ENCODE assay signal across 19 cellular contexts in the genomic region with DNA sequence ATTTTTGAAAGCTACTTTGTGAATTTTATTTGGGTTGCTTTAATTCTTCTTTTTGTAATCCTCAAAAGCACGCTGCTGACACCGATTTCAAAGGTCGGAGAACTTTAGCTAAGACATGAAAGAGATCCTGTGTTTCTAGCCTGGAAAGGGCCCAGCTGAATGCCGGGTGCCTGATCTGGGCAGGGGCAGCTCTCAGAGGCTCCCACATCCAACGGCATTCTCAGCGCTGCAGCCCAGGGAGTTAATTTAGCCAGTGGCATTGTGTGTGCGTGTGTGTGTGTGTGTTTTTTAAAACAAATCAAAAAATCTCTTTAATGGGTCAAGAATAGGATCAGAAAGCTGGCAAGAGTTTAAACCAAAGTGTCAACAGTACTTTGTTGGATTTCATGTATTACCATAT. TPM values are rescaled to one million over a fixed set of nuclear protein-coding genes. Genes with fewer than 3 reads are reported as not detected.
DNase-seq lines count a peak whose midpoint lies in the region; ATAC-seq and TF ChIP-seq lines count a peak whose summit lies in the region.
"Had no signal": no experiment of that assay in that cellular context is flagged by ENCODE, and none has a peak within 500 bp of the region (broad histone marks: within the 10 kb centered on the region; RNA-seq: fewer than 3 reads in every experiment).

No MANE protein-coding gene starts in this region.

- H3K27ac Mint-ChIP-seq in GM23338: no peak overlapping the region
- H3K27ac Mint-ChIP-seq in osteocyte (ENCODE audit: unreplicated experiment): peak overlapping the region; percentile 37
- H3K27ac Mint-ChIP-seq: activated CD4-positive, alpha-beta memory T cell treated with anti-CD3 and anti-CD28 coated beads, Interleukin-2, amount 10 ng/mL, durations not matched to agents 7 days and 5 days had no signal

- 42% methylated on average over 7 of the region's 7 CpGs for WGBS in esophagus muscularis mucosa

- H3K9me3 Mint-ChIP-seq in GM23338 (no peaks in the 10 kb centered on the region), osteocyte (ENCODE audit: unreplicated experiment) (no peaks in the 10 kb centered on the region)
- H3K9me3 Mint-ChIP-seq: activated CD4-positive, alpha-beta memory T cell treated with anti-CD3 and anti-CD28 coated beads, Interleukin-2, amount 10 ng/mL, durations not matched to agents 7 days and 5 days had no signal

- no peak overlapping the region for H2AFZ ChIP-seq in GM23338

- peaks cover 4% of the 10 kb centered on the region for H3K27me3 ChIP-seq in GM23338 (ENCODE audit: insufficient read depth)
- H3K27me3 ChIP-seq in esophagus muscularis mucosa: no peaks in the 10 kb centered on the region
- H3K27me3 ChIP-seq: colonic mucosa, stomach had no signal

- no peaks in the 10 kb centered on the region for H3K9me3 ChIP-seq in esophagus muscularis mucosa
- H3K9me3 ChIP-seq: BLaER1 treated with 17β-estradiol and CSF1 and Interleukin-3, amounts not matched to agents 10 nM and 100 nM; colonic mucosa; prostate gland; stomach had no signal

- ATAC-seq in GM23338 (peak; percentile 30), SK-N-SH treated with all-trans-retinoic acid at 6 μM for 48 hours (no peak), GM18517 (IDR thresholded peaks at IDR 0.05; ENCODE audit: unreplicated experiment) (no peak)

- no peak for TF ChIP-seq EP300 in esophagus muscularis mucosa (IDR thresholded peaks at IDR 0.05)

- no peak for DNase-seq in GM23338 (ENCODE audit: low spot score)
- DNase-seq in esophagus muscularis mucosa (ENCODE audit: extremely low spot score): no peak
- DNase-seq in osteocyte (ENCODE audit: extremely low spot score, unreplicated experiment): no peak
- no peak for DNase-seq in CD1c-positive myeloid dendritic cell (ENCODE audit: extremely low spot score)
- no peak for DNase-seq in NCI-H1694 treated with DMSO at 0.1 percent for 48 hours (lab: John Stamatoyannopoulos, UW)
- DNase-seq in NAMALWA (ENCODE audit: low spot score): no peak
- DNase-seq: activated CD4-positive, alpha-beta memory T cell treated with anti-CD3 and anti-CD28 coated beads, Interleukin-2, amount 10 ng/mL, durations not matched to agents 7 days and 5 days; activated gamma-delta T cell treated with Interleukin-2 at 50 U/mL for 16 hours; colonic mucosa; GDM1; NCI-H2029; stomach had no signal

- H3K4me3 Mint-ChIP-seq in GM23338 (no peak overlapping the region), osteocyte (ENCODE audit: unreplicated experiment) (no peak overlapping the region)
- H3K4me3 Mint-ChIP-seq: activated CD4-positive, alpha-beta memory T cell treated with anti-CD3 and anti-CD28 coated beads, Interleukin-2, amount 10 ng/mL, durations not matched to agents 7 days and 5 days had no signal

- TF ChIP-seq CTCF in GM23338 (conservative IDR thresholded peaks at IDR 0.05; ENCODE audit: low read depth in 2 of 2): no peak
- TF ChIP-seq CTCF in esophagus muscularis mucosa (IDR thresholded peaks at IDR 0.05): no peak
- TF ChIP-seq CTCF in osteocyte (IDR thresholded peaks at IDR 0.05): no peak

- no peak for TF ChIP-seq POLR2A in esophagus muscularis mucosa (IDR thresholded peaks at IDR 0.05; ENCODE audit: low read depth)

- peaks cover 3% of the 10 kb centered on the region for H4K20me1 ChIP-seq in GM23338 (replicated peaks; ENCODE audit: insufficient read depth)
- H4K20me1 ChIP-seq: BLaER1 treated with 17β-estradiol and CSF1 and Interleukin-3, amounts not matched to agents 10 nM and 100 nM had no signal

- H3K4me1 Mint-ChIP-seq in GM23338: peaks cover 54% of the 10 kb centered on the region
- peaks cover 34% of the 10 kb centered on the region for H3K4me1 Mint-ChIP-seq in osteocyte (ENCODE audit: unreplicated experiment)
- H3K4me1 Mint-ChIP-seq: activated CD4-positive, alpha-beta memory T cell treated with anti-CD3 and anti-CD28 coated beads, Interleukin-2, amount 10 ng/mL, durations not matched to agents 7 days and 5 days had no signal

- H3K36me3 ChIP-seq in GM23338 (ENCODE audit: insufficient read depth) (no peaks in the 10 kb centered on the region; the same call in 1 of the 2 replicates), esophagus muscularis mucosa (no peaks in the 10 kb centered on the region)
- H3K36me3 ChIP-seq: BLaER1 treated with 17β-estradiol and CSF1 and Interleukin-3, amounts not matched to agents 10 nM and 100 nM; colonic mucosa; prostate gland; stomach had no signal

- H3K4me1 ChIP-seq in GM23338 (ENCODE audit: insufficient read depth) (peaks cover 34% of the 10 kb centered on the region), esophagus muscularis mucosa (peaks cover 29 to 58% (median 49%) of the 10 kb centered on the region in 4 donors)
- H3K4me1 ChIP-seq: colonic mucosa, prostate gland had no signal

- H3K27ac ChIP-seq in GM23338 (ENCODE audit: low read depth) (no peak overlapping the region), esophagus muscularis mucosa (replicated peaks in 1 of 4) (peak overlapping the region; percentile 42 to 81 (median 67))
- H3K27ac ChIP-seq: BLaER1 treated with 17β-estradiol and CSF1 and Interleukin-3, amounts not matched to agents 10 nM and 100 nM had no signal

- H3K27me3 Mint-ChIP-seq in GM23338 (ENCODE audit: insufficient read depth, low read depth, poor library complexity): peaks cover 7% of the 10 kb centered on the region
- peaks cover 3% of the 10 kb centered on the region for H3K27me3 Mint-ChIP-seq in osteocyte (ENCODE audit: unreplicated experiment)

- peaks cover 4% of the 10 kb centered on the region; the same call in 2 of the 3 replicates for H3K36me3 Mint-ChIP-seq in GM23338 (ENCODE audit: low read depth)
- H3K36me3 Mint-ChIP-seq in osteocyte (ENCODE audit: unreplicated experiment): no peaks in the 10 kb centered on the region

- H3F3A ChIP-seq in GM23338 (replicated peaks; ENCODE audit: low read depth): no peaks in the 10 kb centered on the region

- no peak overlapping the region for H3K4me2 ChIP-seq in GM23338

- no peaks in the 10 kb centered on the region for H3K9me2 ChIP-seq in GM23338 (ENCODE audit: insufficient read depth)

- H3K79me2 ChIP-seq in GM23338 (replicated peaks; ENCODE audit: insufficient read depth): no peaks in the 10 kb centered on the region

- H3K4me3 ChIP-seq in GM23338 (no peak overlapping the region), esophagus muscularis mucosa (no peak overlapping the region)
- H3K4me3 ChIP-seq: BLaER1 treated with 17β-estradiol and CSF1 and Interleukin-3, amounts not matched to agents 10 nM and 100 nM; colonic mucosa; K562; prostate gland; stomach had no signal

- intact Hi-C loops in esophagus muscularis mucosa (cut with DNase I): no loop called here

TF ChIP-seq in GM23338, 12 proteins besides CTCF, POLR2A, EP300 and RAD21 (continues in another document):
- TF ChIP-seq STAT1 (IDR thresholded peaks at IDR 0.05; ENCODE audit: unreplicated experiment): no peak
- TF ChIP-seq ZNF114 (CRISPR knock-in tag; IDR thresholded peaks at IDR 0.05): no peak
- no peak for TF ChIP-seq CREB1 (CRISPR knock-in tag; IDR thresholded peaks at IDR 0.05; ENCODE audit: low read depth)
- no peak for TF ChIP-seq EZH2phosphoT487 (IDR thresholded peaks at IDR 0.05; ENCODE audit: unreplicated experiment)

TF ChIP-seq in SK-N-SH treated with all-trans-retinoic acid at 6 μM for 48 hours, 23 proteins besides CTCF, POLR2A, EP300 and RAD21 (continues in another document):
- no peak for TF ChIP-seq OSR1 (CRISPR knock-in tag; IDR thresholded peaks at IDR 0.05)
- TF ChIP-seq, protein P1, sequence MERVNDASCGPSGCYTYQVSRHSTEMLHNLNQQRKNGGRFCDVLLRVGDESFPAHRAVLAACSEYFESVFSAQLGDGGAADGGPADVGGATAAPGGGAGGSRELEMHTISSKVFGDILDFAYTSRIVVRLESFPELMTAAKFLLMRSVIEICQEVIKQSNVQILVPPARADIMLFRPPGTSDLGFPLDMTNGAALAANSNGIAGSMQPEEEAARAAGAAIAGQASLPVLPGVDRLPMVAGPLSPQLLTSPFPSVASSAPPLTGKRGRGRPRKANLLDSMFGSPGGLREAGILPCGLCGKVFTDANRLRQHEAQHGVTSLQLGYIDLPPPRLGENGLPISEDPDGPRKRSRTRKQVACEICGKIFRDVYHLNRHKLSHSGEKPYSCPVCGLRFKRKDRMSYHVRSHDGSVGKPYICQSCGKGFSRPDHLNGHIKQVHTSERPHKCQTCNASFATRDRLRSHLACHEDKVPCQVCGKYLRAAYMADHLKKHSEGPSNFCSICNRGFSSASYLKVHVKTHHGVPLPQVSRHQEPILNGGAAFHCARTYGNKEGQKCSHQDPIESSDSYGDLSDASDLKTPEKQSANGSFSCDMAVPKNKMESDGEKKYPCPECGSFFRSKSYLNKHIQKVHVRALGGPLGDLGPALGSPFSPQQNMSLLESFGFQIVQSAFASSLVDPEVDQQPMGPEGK (CRISPR knock-in tag; IDR thresholded peaks at IDR 0.05; ENCODE audit: borderline replicate concordance): no peak
- TF ChIP-seq TCF4 (CRISPR knock-in tag; IDR thresholded peaks at IDR 0.05; ENCODE audit: borderline replicate concordance): no peak
- no peak for TF ChIP-seq TOX (CRISPR knock-in tag; IDR thresholded peaks at IDR 0.05; ENCODE audit: borderline replicate concordance)
- TF ChIP-seq CREB5 (CRISPR knock-in tag; IDR thresholded peaks at IDR 0.05; ENCODE audit: low read depth): no peak
- TF ChIP-seq CSDC2 (CRISPR knock-in tag; IDR thresholded peaks at IDR 0.05): no peak
- no peak for TF ChIP-seq PPARA (CRISPR knock-in tag; IDR thresholded peaks at IDR 0.05; ENCODE audit: borderline replicate concordance)
- 0 out of 2 replicates have a peak, but pooled peaks have one; percentile 14 for TF ChIP-seq ZFP3 (CRISPR knock-in tag; IDR thresholded peaks at IDR 0.05)
- TF ChIP-seq SNAI2 (CRISPR knock-in tag; IDR thresholded peaks at IDR 0.05): no peak
- no peak for TF ChIP-seq RARB (CRISPR knock-in tag; IDR thresholded peaks at IDR 0.05)
- no peak for TF ChIP-seq ZNF70 (CRISPR knock-in tag; IDR thresholded peaks at IDR 0.05)

RNA-seq across cellular contexts. Expression of gene RBP1, which starts 6.5 kb away (rescaled TPM):
- 18.0 and 18.5 TPM in 2 replicates for total RNA-seq in GM23338 (2014; rRNA removed; shearing (Covaris generic))
- 112 and 113 TPM in 2 replicates for polyA plus RNA-seq in GM23338 (2016; fragmentation: Nextera tagmentation; extraction: Ambion mirVana)
- total RNA-seq in esophagus muscularis mucosa (10 to 100 TPM; 12.8 to 16.1 (median 15.7) TPM), osteocyte (6.4 and 7.3 TPM in 2 replicates)
- total RNA-seq: activated CD4-positive, alpha-beta memory T cell treated with anti-CD3 and anti-CD28 coated beads, Interleukin-2, amount 10 ng/mL, durations not matched to agents 7 days and 5 days had no signal

RNA-seq across cellular contexts. Expression of gene RBP2, which starts 56.7 kb away (rescaled TPM):
- not detected in 2 replicates for total RNA-seq in GM23338 (2014; rRNA removed; shearing (Covaris generic))
- not detected in 2 replicates for polyA plus RNA-seq in GM23338 (2016; fragmentation: Nextera tagmentation; extraction: Ambion mirVana)
- total RNA-seq in esophagus muscularis mucosa (not detected), osteocyte (not detected in 2 replicates)
- total RNA-seq: activated CD4-positive, alpha-beta memory T cell treated with anti-CD3 and anti-CD28 coated beads, Interleukin-2, amount 10 ng/mL, durations not matched to agents 7 days and 5 days; fibroblast of villous mesenchyme; K562; left lobe of liver; prostate gland had no signal
- polyA plus RNA-seq: K562 had no signal
